8 cellular contexts compared by ENCODE assay signal in the genomic region with DNA sequence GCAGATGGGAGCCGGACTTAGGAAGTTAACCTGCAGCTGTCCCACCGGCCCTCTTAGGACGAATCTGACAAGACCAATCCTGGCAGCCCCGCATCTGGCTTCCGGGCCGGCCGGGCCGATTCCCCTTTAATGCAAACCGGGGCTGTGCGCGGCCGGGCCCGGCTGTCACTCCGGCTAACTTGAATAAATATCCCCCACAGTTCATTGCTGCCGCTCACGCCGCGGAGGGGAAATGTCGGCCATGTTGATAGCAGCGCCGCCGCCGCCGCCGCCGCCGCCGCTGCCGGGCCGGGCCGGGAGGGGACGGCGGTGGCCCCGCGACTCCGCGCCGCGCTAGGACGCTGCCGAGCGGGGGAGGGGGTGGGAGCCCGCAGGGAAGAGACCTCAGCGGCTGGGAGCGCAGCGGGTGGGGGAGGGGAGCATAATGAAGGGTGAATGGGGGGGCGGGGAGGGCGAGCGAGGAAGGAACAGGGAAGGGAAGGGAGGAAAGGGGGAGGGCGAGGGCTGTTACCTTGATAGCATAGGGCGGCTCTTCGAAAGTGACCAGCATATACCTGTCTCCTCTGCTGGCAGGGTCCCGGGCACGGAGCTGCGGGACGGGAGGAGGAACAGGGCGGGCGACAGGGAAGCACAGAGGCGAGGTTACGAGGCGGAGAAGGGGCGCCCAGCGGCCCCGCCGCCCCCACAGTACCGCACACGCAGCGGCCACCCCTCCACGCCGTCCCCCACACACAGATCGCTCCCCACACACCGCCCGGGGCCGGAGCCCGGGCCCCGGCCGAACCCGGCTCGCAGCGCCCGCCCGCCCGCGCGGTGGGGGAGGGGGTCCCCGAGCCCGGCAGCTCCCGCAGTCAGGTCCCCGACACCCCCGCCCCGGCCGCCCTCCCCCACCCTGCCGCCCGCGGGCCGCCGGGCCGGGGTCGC. TPM values are rescaled to one million over a fixed set of nuclear protein-coding genes. Genes with fewer than 3 reads are reported as not detected.
DNase-seq lines count a peak whose midpoint lies in the region; ATAC-seq and TF ChIP-seq lines count a peak whose summit lies in the region.

No MANE protein-coding gene starts in this region.

- intact Hi-C loops in left ventricle myocardium superior (cut with micrococcal nuclease), result loop anchor here (10.0 kb wide), 1 partner anchor 133 kb away; a partner anchor contains a TSS
- intact Hi-C loops in psoas muscle (cut with DNase I), result loop anchor here (5.0 to 10.0 kb wide), 4 partner anchors 54 to 353 kb away; a partner anchor contains a TSS

- H3K36me3 ChIP-seq in HEK293 (ENCODE audit: control insufficient read depth in 2 of 2, insufficient read depth in 1 of 2, low read length in 2 of 2) (peaks cover 10 to 42% of the 10 kb centered on the region in 2 experiments; a peak in 2 of 3 replicates), psoas muscle (ENCODE audit: insufficient read depth in 1 of 2, low read depth in 1 of 2) (peaks cover 11 to 45% of the 10 kb centered on the region in 2 donors), urinary bladder (ENCODE audit: insufficient read depth) (no peaks in the 10 kb centered on the region)

- CTCF ChIA-PET in HEK293 (lab: Yijun Ruan, JAX), result interaction anchor here (0.6 to 1.2 kb wide), 2 partner anchors 134 to 346 kb away, joined by 3 to 4 read pairs; no protein-coding TSS in a partner anchor
- CTCF ChIA-PET in T-cell (lab: Charles Lee), result interaction anchor here in 1 of 2 donors (0.8 to 2.1 kb wide), 3 partner anchors 17 to 346 kb away, joined by 3 to 9 read pairs (median 3); no protein-coding TSS in a partner anchor

- no peaks in the 10 kb centered on the region; the same call in 1 of the 2 replicates for H3K4me1 ChIP-seq in HEK293 (ENCODE audit: control insufficient read depth, insufficient read depth, low read length)
- peaks cover 29% of the 10 kb centered on the region for H3K4me1 ChIP-seq in psoas muscle
- no peaks in the 10 kb centered on the region for H3K4me1 ChIP-seq in urinary bladder (ENCODE audit: insufficient read depth)

- TF ChIP-seq CTCF in HEK293 (tag by site-specific recombination; IDR thresholded peaks at IDR 0.05) (no peak), psoas muscle (IDR thresholded peaks at IDR 0.05) (no peak)

- H3K9me3 Mint-ChIP-seq in T-cell, result no peaks in the 10 kb centered on the region

- H3K4me3 Mint-ChIP-seq in T-cell, result peak overlapping the region; percentile 84 to 93 (median 92)

- peaks cover 23% of the 10 kb centered on the region for H3K36me3 Mint-ChIP-seq in T-cell

- H3K27ac ChIP-seq in HEK293 (ENCODE audit: extremely low read depth, low read depth, low read length) (peak overlapping the region; percentile 95), psoas muscle (peak overlapping the region; percentile 98), urinary bladder (ENCODE audit: low read depth) (peak overlapping the region; percentile 100)

- no peaks in the 10 kb centered on the region for H3K27me3 ChIP-seq in psoas muscle (ENCODE audit: insufficient read depth in 3 of 3, low read length in 2 of 3)

- ATAC-seq in T-cell (replicated peaks in 1 of 4) (peak; percentile 5 to 22 (median 12)), left ventricle myocardium superior (peak; percentile 23), psoas muscle (peak; percentile 37 to 55 (median 47))

- POLR2A ChIA-PET in HEK293 (lab: Yijun Ruan, JAX), result interaction anchor here (0.6 to 3.8 kb wide), 4 partner anchors 11 to 172 kb away, joined by 3 to 77 read pairs (median 3); a partner anchor contains a TSS
- POLR2A ChIA-PET in T-cell (lab: Charles Lee), result interaction anchor here (0.6 to 2.8 kb wide), 8 partner anchors 11 to 1166 kb away, joined by 3 to 11 read pairs (median 4); no protein-coding TSS in a partner anchor

- peaks cover 46 to 55% (median 54%) of the 10 kb centered on the region in 3 donors for H3K4me1 Mint-ChIP-seq in T-cell

- H3K27me3 Mint-ChIP-seq in T-cell, result no peaks in the 10 kb centered on the region

- H3K27ac Mint-ChIP-seq in T-cell, result peak overlapping the region; percentile 97

- H3K9me3 ChIP-seq in HEK293 (ENCODE audit: control insufficient read depth, insufficient read depth, low read depth, low read length), result no peaks in the 10 kb centered on the region
- no peaks in the 10 kb centered on the region for H3K9me3 ChIP-seq in psoas muscle

- H3K4me3 ChIP-seq in HEK293 (ENCODE audit: low read depth, low read length) (peak overlapping the region; percentile 73), psoas muscle (peak overlapping the region; percentile 94), urinary bladder (ENCODE audit: low read depth, low read length) (peak overlapping the region; percentile 99)

- DNase-seq in GM03348 (ENCODE audit: low spot score), result peak; percentile 79
- peak; percentile 61 for DNase-seq in NCI-H1092 (lab: John Stamatoyannopoulos, UW)
- DNase-seq in T-cell, result peak; percentile 48 to 76 (median 67)
- peak; percentile 74 for DNase-seq in amniotic epithelial cell (ENCODE audit: low read depth)
- DNase-seq in left ventricle myocardium superior, result peak; percentile 93
- peak; percentile 88 to 93 for DNase-seq in psoas muscle

- WGBS in psoas muscle, 3 donors, result 0 to 1% (median 1%) methylated on average over 56 to 99 of the region's 99 CpGs
- under 1% methylated on average over 98 of the region's 99 CpGs for WGBS in urinary bladder

TF ChIP-seq in HEK293, 187 proteins besides CTCF, POLR2A, EP300 and RAD21 (continues in another document):
- TF ChIP-seq, protein P1, sequence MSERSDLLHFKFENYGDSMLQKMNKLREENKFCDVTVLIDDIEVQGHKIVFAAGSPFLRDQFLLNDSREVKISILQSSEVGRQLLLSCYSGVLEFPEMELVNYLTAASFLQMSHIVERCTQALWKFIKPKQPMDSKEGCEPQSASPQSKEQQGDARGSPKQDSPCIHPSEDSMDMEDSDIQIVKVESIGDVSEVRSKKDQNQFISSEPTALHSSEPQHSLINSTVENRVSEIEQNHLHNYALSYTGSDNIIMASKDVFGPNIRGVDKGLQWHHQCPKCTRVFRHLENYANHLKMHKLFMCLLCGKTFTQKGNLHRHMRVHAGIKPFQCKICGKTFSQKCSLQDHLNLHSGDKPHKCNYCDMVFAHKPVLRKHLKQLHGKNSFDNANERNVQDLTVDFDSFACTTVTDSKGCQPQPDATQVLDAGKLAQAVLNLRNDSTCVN (tag by site-specific recombination; optimal IDR thresholded peaks at IDR 0.05), result peak; percentile 68
- TF ChIP-seq, protein P2, sequence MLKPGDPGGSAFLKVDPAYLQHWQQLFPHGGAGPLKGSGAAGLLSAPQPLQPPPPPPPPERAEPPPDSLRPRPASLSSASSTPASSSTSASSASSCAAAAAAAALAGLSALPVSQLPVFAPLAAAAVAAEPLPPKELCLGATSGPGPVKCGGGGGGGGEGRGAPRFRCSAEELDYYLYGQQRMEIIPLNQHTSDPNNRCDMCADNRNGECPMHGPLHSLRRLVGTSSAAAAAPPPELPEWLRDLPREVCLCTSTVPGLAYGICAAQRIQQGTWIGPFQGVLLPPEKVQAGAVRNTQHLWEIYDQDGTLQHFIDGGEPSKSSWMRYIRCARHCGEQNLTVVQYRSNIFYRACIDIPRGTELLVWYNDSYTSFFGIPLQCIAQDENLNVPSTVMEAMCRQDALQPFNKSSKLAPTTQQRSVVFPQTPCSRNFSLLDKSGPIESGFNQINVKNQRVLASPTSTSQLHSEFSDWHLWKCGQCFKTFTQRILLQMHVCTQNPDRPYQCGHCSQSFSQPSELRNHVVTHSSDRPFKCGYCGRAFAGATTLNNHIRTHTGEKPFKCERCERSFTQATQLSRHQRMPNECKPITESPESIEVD (tag by site-specific recombination; IDR thresholded peaks at IDR 0.05), result no peak
- TF ChIP-seq ZNF585B (tag by site-specific recombination; IDR thresholded peaks at IDR 0.05), result no peak
- no peak for TF ChIP-seq ZNF239 (tag by site-specific recombination; IDR thresholded peaks at IDR 0.05)
- TF ChIP-seq SP3 (tag by site-specific recombination; IDR thresholded peaks at IDR 0.05), result peak; percentile 59
- peak; percentile 19; the same call in 1 of the 2 replicates for TF ChIP-seq ZSCAN30 (tag by site-specific recombination; IDR thresholded peaks at IDR 0.05)
- peak; percentile 87 for TF ChIP-seq ZBTB20 (tag by site-specific recombination; IDR thresholded peaks at IDR 0.05)
- 0 out of 2 replicates have a peak, but pooled peaks have one; percentile 26 for TF ChIP-seq YY1 (tag by site-specific recombination; IDR thresholded peaks at IDR 0.05)
- peak; percentile 67; the same call in 1 of the 2 replicates for TF ChIP-seq ZNF76 (tag by site-specific recombination; IDR thresholded peaks at IDR 0.05; ENCODE audit: borderline replicate concordance, low read depth)
- TF ChIP-seq GLIS2 (tag by site-specific recombination; IDR thresholded peaks at IDR 0.05), result peak; percentile 60
- no peak for TF ChIP-seq ZNF530 (tag by site-specific recombination; IDR thresholded peaks at IDR 0.05; ENCODE audit: low read depth)
- TF ChIP-seq KLF1 (tag by site-specific recombination; IDR thresholded peaks at IDR 0.05), result 0 out of 2 replicates have a peak, but pooled peaks have one; percentile 11
- TF ChIP-seq ZNF341 (tag by site-specific recombination; IDR thresholded peaks at IDR 0.05; ENCODE audit: low read depth), result peak; percentile 93
- TF ChIP-seq SCRT1 (tag by site-specific recombination; IDR thresholded peaks at IDR 0.05; ENCODE audit: borderline replicate concordance), result no peak
- TF ChIP-seq ZNF677 (tag by site-specific recombination; IDR thresholded peaks at IDR 0.05), result peak; percentile 40; the same call in 1 of the 2 replicates
- no peak for TF ChIP-seq ZBTB1 (tag by site-specific recombination; IDR thresholded peaks at IDR 0.05)

RNA-seq across cellular contexts. Expression of a gene that starts 1.1 kb away (rescaled TPM):
- 10 to 100 TPM; 50.0 to 77.9 (median 58.7) TPM for total RNA-seq in T-cell
- total RNA-seq in left ventricle myocardium superior, result 23.5 TPM
- total RNA-seq in psoas muscle, result 10 to 100 TPM; 14.4 to 19.2 (median 17.6) TPM
- polyA plus RNA-seq in psoas muscle, result 10 to 100 TPM in 1 of 3 donors, 1 to 10 TPM in 2; 6.4 to 11.2 (median 8.8) TPM
- 74.8 TPM for total RNA-seq in urinary bladder
- 14.0 TPM for polyA plus RNA-seq in urinary bladder

Comparison
In these comparisons a context has a peak if more than half of its experiments do, and no peak if none do; other contexts are left out.
1. Peak in every context shown above with its lines: DNase-seq, ATAC-seq, H3K4me3 ChIP-seq and H3K27ac ChIP-seq.